9 cellular contexts compared by ENCODE assay signal in the genomic region with DNA sequence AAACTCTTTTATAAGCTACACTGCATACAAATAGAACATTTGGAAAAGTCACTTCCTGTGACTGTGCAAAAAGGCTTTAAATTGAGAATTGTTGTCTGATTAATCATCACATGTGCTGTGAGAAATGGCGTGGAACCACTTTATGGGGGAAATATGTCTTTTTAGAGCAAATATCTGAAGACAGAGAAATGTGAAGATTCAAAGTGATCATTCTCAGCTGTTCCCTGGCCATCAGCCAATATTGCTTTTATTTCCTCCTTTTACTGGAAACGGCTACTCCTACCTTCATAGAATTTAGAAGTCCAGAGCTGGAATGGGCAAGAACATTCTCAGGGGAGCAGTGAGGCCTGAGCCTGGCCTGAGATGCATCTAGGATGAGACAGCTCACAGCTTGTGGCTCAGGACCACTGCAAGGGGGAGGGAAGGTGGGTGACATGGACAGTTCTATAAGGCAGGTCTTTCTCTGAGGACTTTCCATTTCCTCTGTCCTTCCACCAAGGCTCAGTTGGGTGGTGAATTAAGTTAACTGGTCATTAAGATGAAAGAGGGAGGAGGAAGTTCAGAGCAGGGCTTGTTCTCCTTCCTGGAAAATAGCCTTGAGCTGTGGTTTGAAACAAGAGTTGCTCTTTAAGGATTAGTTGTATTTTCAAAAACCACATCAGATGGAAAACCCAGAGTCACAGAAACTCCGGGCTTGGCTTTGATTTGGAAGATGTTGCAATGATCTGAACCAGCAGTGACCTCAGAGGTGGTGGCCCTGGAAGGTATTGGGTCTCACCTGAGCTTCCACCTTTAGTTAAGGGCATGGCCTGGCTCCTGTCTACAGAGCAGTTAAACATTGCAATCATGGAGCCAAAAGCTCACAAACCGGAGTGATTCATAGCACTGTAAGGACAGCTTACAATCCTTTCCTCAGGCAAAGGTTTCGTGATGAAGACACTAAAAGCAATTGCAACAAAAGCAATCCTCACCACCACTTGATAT.
DNase-seq lines count a peak whose midpoint lies in the region; ATAC-seq and TF ChIP-seq lines count a peak whose summit lies in the region.
"Had no signal": no experiment of that assay in that cellular context is flagged by ENCODE, and none has a peak within 500 bp of the region (broad histone marks: within the 10 kb centered on the region; RNA-seq: fewer than 3 reads in every experiment).

No MANE protein-coding gene starts in this region.

- no peak overlapping the region for H3K4me3 ChIP-seq in upper lobe of left lung

- DNase-seq in NOMO-1 (lab: John Stamatoyannopoulos, UW; ENCODE audit: unreplicated experiment in 2 of 2) (peak; percentile 22 to 59), NOMO-1 treated with dmso at 0.1 percent for 144 hours (lab: John Stamatoyannopoulos, UW; ENCODE audit: unreplicated experiment) (no peak), astrocyte of the hippocampus (ENCODE audit: low read depth, low spot score) (peak; percentile 73), kidney tubule cell (ENCODE audit: low spot score) (peak; percentile 34), upper lobe of left lung (no peak), activated gamma-delta T cell (lab: John Stamatoyannopoulos, UW) (no peak), SHP77 treated with DMSO at 0.1 percent for 48 hours (lab: John Stamatoyannopoulos, UW) (no peak), G401 (ENCODE audit: low spot score) (no peak)
- DNase-seq: NCI-H748 treated with DMSO at 0.1 percent for 48 hours had no signal

- no peaks in the 10 kb centered on the region for H3K36me3 ChIP-seq in upper lobe of left lung

- peak overlapping the region; percentile 52 to 77 (median 70) for H3K27ac ChIP-seq in upper lobe of left lung

- 53 to 54% methylated on average over 5 of the region's 5 CpGs for WGBS in upper lobe of left lung, 2 donors

- no peak for TF ChIP-seq CTCF in upper lobe of left lung (IDR thresholded peaks at IDR 0.05)

- in situ Hi-C loops in G401 (cut with HindIII; ENCODE audit: low sequenced_read_pairs): no loop called here

- TF ChIP-seq POLR2A in upper lobe of left lung (IDR thresholded peaks at IDR 0.05): no peak

- H3K9me3 ChIP-seq in upper lobe of left lung: no peaks in the 10 kb centered on the region

- peak in 1 of 2 donors; percentile 62 for ATAC-seq in upper lobe of left lung (ENCODE audit: low FRiP score in 2 of 2)

- peaks cover 44 to 59% (median 47%) of the 10 kb centered on the region in 4 donors for H3K4me1 ChIP-seq in upper lobe of left lung

- no peak for TF ChIP-seq EP300 in upper lobe of left lung (IDR thresholded peaks at IDR 0.05)

- H3K27me3 ChIP-seq in upper lobe of left lung: no peaks in the 10 kb centered on the region

Comparison
In these comparisons a context has a peak if more than half of its experiments do, and no peak if none do; other contexts are left out.
1. DNase-seq: peak in NOMO-1 (2 of 2), astrocyte of the hippocampus (single experiment) and kidney tubule cell (single experiment); none in NOMO-1 treated with dmso at 0.1 percent for 144 hours (single experiment), upper lobe of left lung (0 of 2), activated gamma-delta T cell (single experiment), SHP77 treated with DMSO at 0.1 percent for 48 hours (single experiment) and G401 (single experiment).